11 cellular contexts compared by ENCODE assay signal in the genomic region with DNA sequence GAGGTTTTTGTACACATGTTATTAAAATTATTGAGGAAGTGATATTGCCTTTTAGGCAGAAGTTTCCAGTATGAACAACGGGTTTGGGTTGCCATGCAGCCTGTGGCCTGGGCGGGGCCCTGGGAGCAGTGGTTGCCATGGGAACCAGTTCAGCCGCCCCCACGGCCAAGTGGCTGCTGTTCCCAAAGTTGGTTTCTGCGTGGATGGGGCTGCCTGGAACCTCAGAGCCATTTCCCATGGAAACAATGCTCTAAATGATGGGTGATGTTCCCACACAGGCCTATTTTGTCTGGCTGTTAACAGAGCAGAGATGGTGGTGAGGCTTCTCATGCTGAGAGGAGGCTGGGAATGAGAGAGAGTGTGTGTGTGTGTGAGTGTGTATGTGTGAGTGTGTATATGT. TPM values are rescaled to one million over a fixed set of nuclear protein-coding genes. Genes with fewer than 3 reads are reported as not detected.
A peak's percentile ranks its signal among the peaks of the same experiment; 100 is the strongest.
DNase-seq lines count a peak whose midpoint lies in the region; ATAC-seq and TF ChIP-seq lines count a peak whose summit lies in the region.
"Had no signal": no experiment of that assay in that cellular context is flagged by ENCODE, and none has a peak within 500 bp of the region (broad histone marks: within the 10 kb centered on the region; RNA-seq: fewer than 3 reads in every experiment).

No MANE protein-coding gene starts in this region.

- intact Hi-C loops in PC-9 (cut with micrococcal nuclease; ENCODE audit: unreplicated experiment), result no loop called here

- DNase-seq in C1 segment of cervical spinal cord (lab: John Stamatoyannopoulos, UW) (peak in 9 of 14 donors; percentile 18 to 76 (median 48)), OCI-M1 (lab: John Stamatoyannopoulos, UW) (peak; percentile 25), foreskin keratinocyte (no peak), occipital lobe (lab: John Stamatoyannopoulos, UW) (peak; percentile 66), PC-9 (no peak), Kasumi-1 (lab: John Stamatoyannopoulos, UW) (no peak), NCI-H526 treated with DMSO at 0.1 percent for 48 hours (lab: John Stamatoyannopoulos, UW) (no peak)
- DNase-seq: activated CD4-positive, alpha-beta memory T cell treated with anti-CD3 and anti-CD28 coated beads, Interleukin-2, amount 10 ng/mL, durations not matched to agents 7 days and 5 days; NCI-H1092 had no signal

- ATAC-seq in foreskin keratinocyte, result peak; percentile 28
- no peak for ATAC-seq in HG03460 (IDR thresholded peaks at IDR 0.05; ENCODE audit: unreplicated experiment)

- H3K4me3 ChIP-seq in PC-9, result no peak overlapping the region

- H3K9me3 ChIP-seq in PC-9 (ENCODE audit: insufficient read depth, low read depth), result no peaks in the 10 kb centered on the region

- H3K36me3 ChIP-seq in PC-9 (ENCODE audit: low read depth), result no peaks in the 10 kb centered on the region

- H3K27ac ChIP-seq in foreskin keratinocyte, result no peak overlapping the region
- H3K27ac ChIP-seq in PC-9, result no peak overlapping the region

- POLR2A ChIA-PET in PC-9 (lab: Charles Lee; ENCODE audit: unreplicated experiment), result no interaction called here

- no peaks in the 10 kb centered on the region for H4K20me1 ChIP-seq in PC-9 (ENCODE audit: insufficient read depth)

- H3K27me3 ChIP-seq in foreskin keratinocyte (peaks cover 10% of the 10 kb centered on the region), PC-9 (ENCODE audit: insufficient read depth, low read depth) (no peaks in the 10 kb centered on the region)

- no peaks in the 10 kb centered on the region for H3K4me1 ChIP-seq in foreskin keratinocyte
- no peaks in the 10 kb centered on the region for H3K4me1 ChIP-seq in PC-9 (replicated peaks; ENCODE audit: insufficient read depth)

- no TSS peak for BruUV-seq in PC-9 (replicated peaks; lab: Mats Ljungman, UMichigan)

- no peak overlapping the region for H3K4me2 ChIP-seq in PC-9

- no peaks in the 10 kb centered on the region for H3K9me2 ChIP-seq in PC-9 (ENCODE audit: insufficient read depth)

- H3F3A ChIP-seq in PC-9 (ENCODE audit: insufficient read depth, low read depth), result no peaks in the 10 kb centered on the region

- H2AFZ ChIP-seq in PC-9, result no peak overlapping the region

- CTCF ChIA-PET in PC-9 (lab: Charles Lee), result no interaction called here

- TF ChIP-seq CTCF in foreskin keratinocyte (conservative IDR thresholded peaks at IDR 0.05), result no peak
- no peak for TF ChIP-seq CTCF in PC-9 (conservative IDR thresholded peaks at IDR 0.05)

- H3K79me2 ChIP-seq in PC-9 (ENCODE audit: low read depth), result no peaks in the 10 kb centered on the region

RNA-seq across cellular contexts. Expression of a gene that starts 19.5 kb away (rescaled TPM):
- total RNA-seq in foreskin keratinocyte (2.9 and 6.3 TPM in 2 replicates), occipital lobe (53.3 TPM), PC-9 (2021) (2.4 TPM in 2 replicates)
- 1.4 and 2.4 TPM in 2 replicates for polyA plus RNA-seq in foreskin keratinocyte
- total RNA-seq: activated CD4-positive, alpha-beta memory T cell treated with anti-CD3 and anti-CD28 coated beads, Interleukin-2, amount 10 ng/mL, durations not matched to agents 7 days and 5 days had no signal

RNA-seq across cellular contexts. Expression of a gene that starts 38.3 kb away (rescaled TPM):
- total RNA-seq in foreskin keratinocyte (not detected in 2 replicates), occipital lobe (2.3 TPM), PC-9 (2021) (1.3 TPM in 1 of 2 replicates, not detected in the other)
- polyA plus RNA-seq in foreskin keratinocyte, result not detected in 2 replicates
- total RNA-seq: osteocyte had no signal

Comparison
In these comparisons a context has a peak if more than half of its experiments do, and no peak if none do; other contexts are left out.
1. DNase-seq: peak in C1 segment of cervical spinal cord (9 of 14), OCI-M1 (single experiment) and occipital lobe (single experiment); none in foreskin keratinocyte (0 of 2), PC-9 (0 of 2), Kasumi-1 (0 of 2) and NCI-H526 treated with DMSO at 0.1 percent for 48 hours (single experiment).